26 cellular contexts compared by ENCODE assay signal in the genomic region with DNA sequence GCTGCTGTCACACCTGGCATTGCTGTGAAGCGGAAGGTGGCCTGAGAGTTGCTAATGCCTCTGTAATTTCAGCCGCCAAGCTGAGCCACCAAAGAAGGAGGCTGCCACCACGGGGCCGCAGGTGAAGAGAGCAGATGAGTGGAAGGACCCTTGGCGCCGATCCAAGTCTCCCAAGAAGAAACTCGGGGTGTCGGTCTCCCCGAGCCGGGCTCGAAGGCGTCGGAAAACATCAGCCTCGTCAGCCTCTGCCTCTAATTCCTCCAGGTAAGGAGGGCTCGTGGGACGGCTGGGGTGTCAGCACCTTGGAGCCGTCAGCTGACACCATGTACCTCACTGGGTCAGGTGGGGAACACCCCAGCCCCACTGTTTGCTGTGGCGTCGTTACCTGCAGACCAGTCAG. TPM values are rescaled to one million over a fixed set of nuclear protein-coding genes. Genes with fewer than 3 reads are reported as not detected.
A peak's percentile ranks its signal among the peaks of the same experiment; 100 is the strongest.
DNase-seq lines count a peak whose midpoint lies in the region; ATAC-seq, FAIRE-seq and TF ChIP-seq lines count a peak whose summit lies in the region.
"Had no signal": no experiment of that assay in that cellular context is flagged by ENCODE, and none has a peak within 500 bp of the region (broad histone marks: within the 10 kb centered on the region; RNA-seq: fewer than 3 reads in every experiment).

No MANE protein-coding gene starts in this region.

- no peak for TF ChIP-seq POLR2A in IMR-90 (IDR thresholded peaks at IDR 0.05; ENCODE audit: low read depth, low read length)
- TF ChIP-seq POLR2A in GM12892 (IDR thresholded peaks at IDR 0.05; ENCODE audit: low read depth, low read length) = no peak

- no peak overlapping the region for H2AK5ac ChIP-seq in IMR-90 (ENCODE audit: low read depth, low read length)

- peak overlapping the region; percentile 6 for H2AFZ ChIP-seq in IMR-90 (replicated peaks; ENCODE audit: low read length, poor library complexity)

- peaks cover 22% of the 10 kb centered on the region for H3K4me1 ChIP-seq in IMR-90 (ENCODE audit: control insufficient read depth, insufficient read depth, low read length)
- H3K4me1 ChIP-seq: A549 had no signal

- no peak overlapping the region for H3K4me3 ChIP-seq in IMR-90 (ENCODE audit: insufficient read depth, low read depth, low read length)
- H3K4me3 ChIP-seq: A549, SJSA1 had no signal

- no peak for ATAC-seq in natural killer cell
- ATAC-seq in natural killer cell treated with Interleukin-12 subunit alpha and Interleukin-12 subunit beta and Interleukin-15 and Interleukin-18, amount 100 ng/mL, for 72 hours = no peak
- ATAC-seq in IMR-90 (ENCODE audit: low read depth) = no peak
- no peak for ATAC-seq in stimulated activated effector memory CD8-positive, alpha-beta T cell treated with anti-CD3 and anti-CD28 coated beads, Interleukin-12 subunit alpha, Interleukin-12 subunit beta, amount 100 ng/mL, for 72 hours
- ATAC-seq: A549 had no signal

- peaks cover 20% of the 10 kb centered on the region for H3K9me1 ChIP-seq in IMR-90 (ENCODE audit: insufficient read depth, low read length)

- no peak overlapping the region for H2BK5ac ChIP-seq in IMR-90 (ENCODE audit: low read depth, low read length, poor library complexity, severe bottlenecking)

- no peak overlapping the region for H3K9ac ChIP-seq in IMR-90 (ENCODE audit: low read depth, low read length)

- no peak overlapping the region for H2BK15ac ChIP-seq in IMR-90 (ENCODE audit: low read depth, low read length)

- H4K91ac ChIP-seq in IMR-90 (ENCODE audit: insufficient read depth, low read depth, low read length) = no peak overlapping the region

- no peak overlapping the region for H3K14ac ChIP-seq in IMR-90 (replicated peaks; ENCODE audit: low read depth, low read length)

- no peak overlapping the region for H2BK120ac ChIP-seq in IMR-90 (ENCODE audit: low read depth, low read length)

- H4K5ac ChIP-seq in IMR-90 (ENCODE audit: low read depth, low read length) = no peak overlapping the region

- WGBS in IMR-90 (ENCODE audit: extremely low coverage in 2 of 2, insufficient read length in 1 of 2), 2 experiments = 95% methylated on average over 15 of the region's 19 CpGs; no CpG with 5 or more reads in 1 of the 2 experiments

- in situ Hi-C loops in IMR-90 (cut with MboI; ENCODE audit: low sequenced_read_pairs) = no loop called here

- H3K9me3 ChIP-seq in IMR-90 (ENCODE audit: control insufficient read depth, insufficient read depth, low read length) = no peaks in the 10 kb centered on the region
- H3K9me3 ChIP-seq: A549, SJSA1 had no signal

- BruUV-seq in IMR-90 (replicated peaks; lab: Mats Ljungman, UMichigan) = no TSS peak

- POLR2A ChIA-PET in IMR-90 (lab: Charles Lee; ENCODE audit: unreplicated experiment) = no interaction called here

- no peak overlapping the region for H3K4me3 Mint-ChIP-seq in natural killer cell
- H3K4me3 Mint-ChIP-seq in natural killer cell treated with Interleukin-12 subunit alpha and Interleukin-12 subunit beta and Interleukin-15 and Interleukin-18, amount 100 ng/mL, for 72 hours = no peak overlapping the region
- no peak overlapping the region for H3K4me3 Mint-ChIP-seq in stimulated activated effector memory CD8-positive, alpha-beta T cell treated with anti-CD3 and anti-CD28 coated beads, Interleukin-12 subunit alpha, Interleukin-12 subunit beta, amount 100 ng/mL, for 72 hours
- H3K4me3 Mint-ChIP-seq: IgD-negative memory B cell had no signal

- H3K9me3 Mint-ChIP-seq in natural killer cell = no peaks in the 10 kb centered on the region
- no peaks in the 10 kb centered on the region for H3K9me3 Mint-ChIP-seq in natural killer cell treated with Interleukin-12 subunit alpha and Interleukin-12 subunit beta and Interleukin-15 and Interleukin-18, amount 100 ng/mL, for 72 hours
- H3K9me3 Mint-ChIP-seq in stimulated activated effector memory CD8-positive, alpha-beta T cell treated with anti-CD3 and anti-CD28 coated beads, Interleukin-12 subunit alpha, Interleukin-12 subunit beta, amount 100 ng/mL, for 72 hours = no peaks in the 10 kb centered on the region
- H3K9me3 Mint-ChIP-seq: IgD-negative memory B cell had no signal

- no peak overlapping the region for H3K23ac ChIP-seq in IMR-90 (ENCODE audit: low read depth, low read length)

- no peaks in the 10 kb centered on the region for H3K27me3 ChIP-seq in IMR-90 (ENCODE audit: control insufficient read depth, insufficient read depth, low read length)
- H3K27me3 ChIP-seq: SJSA1 had no signal

- intact Hi-C loops in natural killer cell (cut with micrococcal nuclease) = no loop called here
- intact Hi-C loops in IMR-90 (cut with micrococcal nuclease) = no loop called here

- H3K27ac Mint-ChIP-seq in natural killer cell = peak overlapping the region; percentile 75 to 97
- H3K27ac Mint-ChIP-seq in natural killer cell treated with Interleukin-12 subunit alpha and Interleukin-12 subunit beta and Interleukin-15 and Interleukin-18, amount 100 ng/mL, for 72 hours = no peak overlapping the region
- peak overlapping the region; percentile 93 for H3K27ac Mint-ChIP-seq in stimulated activated effector memory CD8-positive, alpha-beta T cell treated with anti-CD3 and anti-CD28 coated beads, Interleukin-12 subunit alpha, Interleukin-12 subunit beta, amount 100 ng/mL, for 72 hours

- no peaks in the 10 kb centered on the region for H3K27me3 Mint-ChIP-seq in natural killer cell (ENCODE audit: low read depth in 2 of 2)
- no peaks in the 10 kb centered on the region for H3K27me3 Mint-ChIP-seq in natural killer cell treated with Interleukin-12 subunit alpha and Interleukin-12 subunit beta and Interleukin-15 and Interleukin-18, amount 100 ng/mL, for 72 hours
- H3K27me3 Mint-ChIP-seq: IgD-negative memory B cell had no signal

- no peak overlapping the region for H3K56ac ChIP-seq in IMR-90 (ENCODE audit: extremely low read depth, insufficient read depth, low read length)

- TF ChIP-seq RAD21 in IMR-90 (IDR thresholded peaks at IDR 0.05; ENCODE audit: low read length) = no peak

- no peak overlapping the region for H3K18ac ChIP-seq in IMR-90 (ENCODE audit: low read depth, low read length)

- H2AK9ac ChIP-seq in IMR-90 (replicated peaks; ENCODE audit: low read depth, low read length, poor library complexity) = no peak overlapping the region

- CTCF ChIA-PET in IMR-90 (lab: Yijun Ruan, JAX) = no interaction called here

- FAIRE-seq in GM12892 (lab: Jason Lieb, UNC) = no peak
- FAIRE-seq: A549, D721Med, H54 had no signal

- H2BK20ac ChIP-seq in IMR-90 (ENCODE audit: low read depth, low read length) = no peak overlapping the region

- H4K20me1 ChIP-seq in IMR-90 (ENCODE audit: insufficient read depth, low read length) = peaks cover 58% of the 10 kb centered on the region

- H3K36me3 ChIP-seq in IMR-90 (ENCODE audit: control insufficient read depth, insufficient read depth, low read length) = peaks cover 46% of the 10 kb centered on the region

- DNase-seq in natural killer cell (no peak), IMR-90 (no peak), caudate nucleus (lab: John Stamatoyannopoulos, UW) (no peak), activated gamma-delta T cell (lab: John Stamatoyannopoulos, UW) (no peak), hippocampal formation (lab: John Stamatoyannopoulos, UW) (no peak), GM12892 (ENCODE audit: insufficient read length) (no peak)
- DNase-seq in natural killer cell treated with Interleukin-12 subunit alpha and Interleukin-12 subunit beta and Interleukin-15 and Interleukin-18, amount 100 ng/mL, for 72 hours (ENCODE audit: low spot score) = no peak
- DNase-seq in stimulated activated effector memory CD8-positive, alpha-beta T cell treated with anti-CD3 and anti-CD28 coated beads, Interleukin-12 subunit alpha, Interleukin-12 subunit beta, amount 100 ng/mL, for 72 hours (ENCODE audit: low spot score in 2 of 2) = no peak
- DNase-seq: C1 segment of cervical spinal cord, NCI-H1092, NCI-H1417 treated with DMSO at 0.1 percent for 48 hours, NCI-H1694 treated with DMSO at 0.1 percent for 48 hours, NCI-H2081 treated with DMSO at 0.1 percent for 48 hours, NCI-H2171, NCI-H226, NCI-H510A, NCI-H69, Right ventricle myocardium superior, RPMI8226 had no signal

- H4K8ac ChIP-seq in IMR-90 (ENCODE audit: low read depth in 2 of 2, low read length in 2 of 2) = no peak overlapping the region

- H3K4me1 Mint-ChIP-seq in natural killer cell = peaks cover 22 to 41% of the 10 kb centered on the region in 2 donors
- peaks cover 21 to 30% of the 10 kb centered on the region in 2 donors for H3K4me1 Mint-ChIP-seq in natural killer cell treated with Interleukin-12 subunit alpha and Interleukin-12 subunit beta and Interleukin-15 and Interleukin-18, amount 100 ng/mL, for 72 hours (ENCODE audit: low read depth in 2 of 2)
- peaks cover 62% of the 10 kb centered on the region for H3K4me1 Mint-ChIP-seq in stimulated activated effector memory CD8-positive, alpha-beta T cell treated with anti-CD3 and anti-CD28 coated beads, Interleukin-12 subunit alpha, Interleukin-12 subunit beta, amount 100 ng/mL, for 72 hours

- H3K79me1 ChIP-seq in IMR-90 (ENCODE audit: low read depth in 1 of 2, low read length in 2 of 2) = peaks cover 8 to 55% of the 10 kb centered on the region in 2 experiments

- TF ChIP-seq CTCF in natural killer cell (IDR thresholded peaks at IDR 0.05) = no peak
- no peak for TF ChIP-seq CTCF in IMR-90 (conservative IDR thresholded peaks at IDR 0.05; ENCODE audit: low read depth, low read length)

- H3K27ac ChIP-seq in IMR-90 (ENCODE audit: insufficient read depth, low read length) = no peak overlapping the region
- peak overlapping the region; percentile 67 for H3K27ac ChIP-seq in caudate nucleus (ENCODE audit: low read depth, low read length)
- H3K27ac ChIP-seq: A549, SJSA1 had no signal

- no peaks in the 10 kb centered on the region for H3K36me3 Mint-ChIP-seq in natural killer cell
- no peaks in the 10 kb centered on the region for H3K36me3 Mint-ChIP-seq in natural killer cell treated with Interleukin-12 subunit alpha and Interleukin-12 subunit beta and Interleukin-15 and Interleukin-18, amount 100 ng/mL, for 72 hours
- peaks cover 93% of the 10 kb centered on the region for H3K36me3 Mint-ChIP-seq in stimulated activated effector memory CD8-positive, alpha-beta T cell treated with anti-CD3 and anti-CD28 coated beads, Interleukin-12 subunit alpha, Interleukin-12 subunit beta, amount 100 ng/mL, for 72 hours
- H3K36me3 Mint-ChIP-seq: IgD-negative memory B cell had no signal

- no peak overlapping the region for H3K4me2 ChIP-seq in IMR-90 (ENCODE audit: low read depth, low read length)
- H3K4me2 ChIP-seq: A549 had no signal

- H3K4ac ChIP-seq in IMR-90 (ENCODE audit: low read depth, low read length) = no peak overlapping the region

- dilution Hi-C loops in IMR-90 (cut with HindIII; ENCODE audit: low sequenced_read_pairs, unreplicated experiment) = no loop called here

RNA-seq across cellular contexts. Expression of a gene that starts 16.2 kb away (rescaled TPM):
- total RNA-seq in natural killer cell (1 to 10 TPM in 2 of 3 donors, under 1 TPM in 1; 0.61 to 3.0 (median 1.2) TPM), IMR-90 (2012; rRNA removed) (not detected in 2 replicates)
- total RNA-seq in natural killer cell treated with Interleukin-12 subunit alpha and Interleukin-12 subunit beta and Interleukin-15 and Interleukin-18, amount 100 ng/mL, for 72 hours = 1 to 10 TPM in 1 of 2 donors, under 1 TPM in 1; 0.64 to 1.0 TPM
- 0.09 TPM in 1 of 2 replicates, not detected in the other for polyA plus RNA-seq in IMR-90 (2012; rRNA removed)
- 0.12 TPM in 1 of 2 replicates, not detected in the other for polyA plus RNA-seq in IMR-90 (2012; cell fraction: cytosol; rRNA removed)
- 0.71 and 1.6 TPM in 2 replicates for polyA plus RNA-seq in IMR-90 (2012; cell fraction: nucleus; rRNA removed; ENCODE audit: low replicate concordance)
- polyA plus RNA-seq in GM12892 (2012; ENCODE audit: missing spikeins) = not detected
- total RNA-seq: Daoy, G401, Right ventricle myocardium superior, SJSA1 had no signal
- polyA plus RNA-seq: A549, IgD-negative memory B cell had no signal

RNA-seq across cellular contexts. Expression of a gene that starts 28.7 kb away (rescaled TPM):
- total RNA-seq in natural killer cell = 1,000 to 10,000 TPM; 1,001 to 1,351 (median 1,051) TPM
- 100 to 1,000 TPM; 268 to 386 TPM for total RNA-seq in natural killer cell treated with Interleukin-12 subunit alpha and Interleukin-12 subunit beta and Interleukin-15 and Interleukin-18, amount 100 ng/mL, for 72 hours
- total RNA-seq in IMR-90 (2012; rRNA removed) = 65.6 and 90.5 TPM in 2 replicates
- polyA plus RNA-seq in IMR-90 (2012; rRNA removed) = 169 and 228 TPM in 2 replicates
- 205 and 351 TPM in 2 replicates for polyA plus RNA-seq in IMR-90 (2012; cell fraction: cytosol; rRNA removed)
- 119 and 281 TPM in 2 replicates for polyA plus RNA-seq in IMR-90 (2012; cell fraction: nucleus; rRNA removed; ENCODE audit: low replicate concordance)
- 132 TPM for polyA plus RNA-seq in GM12892 (2012; ENCODE audit: missing spikeins)
- total RNA-seq: SJSA1 had no signal

RNA-seq across cellular contexts. Expression of a gene that starts 40.8 kb away (rescaled TPM):
- 100 to 1,000 TPM; 176 to 271 (median 185) TPM for total RNA-seq in natural killer cell
- total RNA-seq in natural killer cell treated with Interleukin-12 subunit alpha and Interleukin-12 subunit beta and Interleukin-15 and Interleukin-18, amount 100 ng/mL, for 72 hours = 100 to 1,000 TPM in 1 of 2 donors, 10 to 100 TPM in 1; 77.2 to 124 TPM
- total RNA-seq in IMR-90 (2012; rRNA removed) = 17.2 and 18.3 TPM in 2 replicates
- polyA plus RNA-seq in IMR-90 (2012; rRNA removed) = 28.4 and 33.1 TPM in 2 replicates
- 28.1 and 45.4 TPM in 2 replicates for polyA plus RNA-seq in IMR-90 (2012; cell fraction: cytosol; rRNA removed)
- polyA plus RNA-seq in IMR-90 (2012; cell fraction: nucleus; rRNA removed; ENCODE audit: low replicate concordance) = 63.8 and 197 TPM in 2 replicates
- 36.6 TPM for polyA plus RNA-seq in GM12892 (2012; ENCODE audit: missing spikeins)

RNA-seq across cellular contexts. Expression of a gene that starts 51.9 kb away (rescaled TPM):
- total RNA-seq in natural killer cell (100 to 1,000 TPM; 125 to 130 (median 126) TPM), IMR-90 (2012; rRNA removed) (3.4 and 4.2 TPM in 2 replicates)
- total RNA-seq in natural killer cell treated with Interleukin-12 subunit alpha and Interleukin-12 subunit beta and Interleukin-15 and Interleukin-18, amount 100 ng/mL, for 72 hours = 100 to 1,000 TPM in 1 of 2 donors, 10 to 100 TPM in 1; 85.0 to 148 TPM
- 21.3 and 22.7 TPM in 2 replicates for polyA plus RNA-seq in IMR-90 (2012; rRNA removed)
- 15.4 and 23.2 TPM in 2 replicates for polyA plus RNA-seq in IMR-90 (2012; cell fraction: cytosol; rRNA removed)
- polyA plus RNA-seq in IMR-90 (2012; cell fraction: nucleus; rRNA removed; ENCODE audit: low replicate concordance) = 64.2 and 65.2 TPM in 2 replicates
- polyA plus RNA-seq in GM12892 (2012; ENCODE audit: missing spikeins) = 17.9 TPM

Comparison
In these comparisons a context has a peak if more than half of its experiments do, and no peak if none do; other contexts are left out.
1. H3K27ac Mint-ChIP-seq: peak in natural killer cell (2 of 2) and stimulated activated effector memory CD8-positive, alpha-beta T cell treated with anti-CD3 and anti-CD28 coated beads, Interleukin-12 subunit alpha, Interleukin-12 subunit beta, amount 100 ng/mL, for 72 hours (single experiment); none in natural killer cell treated with Interleukin-12 subunit alpha and Interleukin-12 subunit beta and Interleukin-15 and Interleukin-18, amount 100 ng/mL, for 72 hours (0 of 2).